Comparison of ENCODE assay signal across 8 cellular contexts in genomic region chr15:98428253-98428989, GRCh38.
DNase-seq lines count a peak whose midpoint lies in the region; ATAC-seq, FAIRE-seq and TF ChIP-seq lines count a peak whose summit lies in the region.

No MANE protein-coding gene starts in this region.

- DNase-seq in GM12891 (ENCODE audit: insufficient read length, low spot score) (peak; percentile 82), HCEC 1CT (peak; percentile 68), MG63 (peak; percentile 73), coronary artery (ENCODE audit: low spot score) (peak; percentile 82), left lung (peak; percentile 69 to 95), NOMO-1 treated with DMSO at 0.1 percent for 48 hours (lab: John Stamatoyannopoulos, UW; ENCODE audit: unreplicated experiment) (no peak)
- DNase-seq in activated CD4-positive, alpha-beta T cell treated with anti-CD3 and anti-CD28 coated beads for 24 hours (ENCODE audit: low read depth in 2 of 2), result peak; percentile 38 to 61
- peak; percentile 60 for DNase-seq in stimulated activated CD4-positive, alpha-beta T cell treated with anti-CD3 and anti-CD28 coated beads, Interleukin-4, amount 100 ng/mL, for 24 hours

- TF ChIP-seq POLR2A in GM12891 (IDR thresholded peaks at IDR 0.05; ENCODE audit: low read depth, low read length), result no peak

- H3K27ac ChIP-seq in coronary artery, result peak overlapping the region; percentile 45 to 80
- H3K27ac ChIP-seq in left lung, result no peak overlapping the region

- intact Hi-C loops in left lung (cut with DNase I), result no loop called here

- TF ChIP-seq CTCF in coronary artery (IDR thresholded peaks at IDR 0.05) (peak; percentile 93), left lung (IDR thresholded peaks at IDR 0.05) (peak; percentile 84 to 86)

- peak overlapping the region; percentile 53 for H3K4me3 ChIP-seq in MG63
- H3K4me3 ChIP-seq in coronary artery, result peak overlapping the region; percentile 62
- H3K4me3 ChIP-seq in left lung, result peak overlapping the region; percentile 15 to 17

- peak; percentile 96 for ATAC-seq in left lung

- H3K9me3 ChIP-seq in MG63, result peaks cover 8% of the 10 kb centered on the region
- no peaks in the 10 kb centered on the region for H3K9me3 ChIP-seq in left lung

- H3K36me3 ChIP-seq in MG63 (no peaks in the 10 kb centered on the region), left lung (no peaks in the 10 kb centered on the region)

- peaks cover 3 to 7% of the 10 kb centered on the region in 2 donors for H3K4me1 ChIP-seq in left lung

- H3K27me3 ChIP-seq in MG63 (peaks cover 15% of the 10 kb centered on the region), left lung (peaks cover 7 to 69% of the 10 kb centered on the region in 2 donors)

- peak; percentile 66 for FAIRE-seq in GM12891 (lab: Jason Lieb, UNC)

TF ChIP-seq in GM12891, 5 proteins besides CTCF, POLR2A, EP300 and RAD21:
- no peak for TF ChIP-seq TAF1 (IDR thresholded peaks at IDR 0.05; ENCODE audit: low read depth, low read length)
- no peak for TF ChIP-seq POLR2AphosphoS5 (IDR thresholded peaks at IDR 0.05; ENCODE audit: low read depth, low read length)
- no peak for TF ChIP-seq PAX5 (IDR thresholded peaks at IDR 0.05; ENCODE audit: insufficient read depth, low read length, severe bottlenecking)
- TF ChIP-seq SPI1 (IDR thresholded peaks at IDR 0.05; ENCODE audit: low read depth, low read length), result no peak
- TF ChIP-seq POU2F2 (IDR thresholded peaks at IDR 0.05; ENCODE audit: low read depth, low read length), result no peak

Comparison
In these comparisons a context has a peak if more than half of its experiments do, and no peak if none do; other contexts are left out.
1. H3K27ac ChIP-seq: peak in coronary artery (2 of 2); none in left lung (0 of 2).
2. Peak in every context shown above with its lines, with median percentiles within 50 percentile points of each other: H3K4me3 ChIP-seq.